25 cellular contexts compared by ENCODE assay signal in genomic region chr2:115413796-115414195, GRCh38.
"Had no signal": no experiment of that assay in that cellular context is flagged by ENCODE, and none has a peak within 500 bp of the region (broad histone marks: within the 10 kb centered on the region; RNA-seq: fewer than 3 reads in every experiment).

No MANE protein-coding gene starts in this region.

- H3K4me1 ChIP-seq: esophagus muscularis mucosa, heart right ventricle, lower lobe of right lung, neural progenitor cell, parathyroid adenoma, right atrium auricular region, spleen, tibial nerve, upper lobe of left lung had no signal

- H3K9me3 ChIP-seq: esophagus muscularis mucosa, lower lobe of right lung, right atrium auricular region, thoracic aorta, tibial nerve, upper lobe of left lung had no signal

- H3K27me3 ChIP-seq: esophagus muscularis mucosa, heart right ventricle, neural progenitor cell, right atrium auricular region, spleen, tibial nerve, upper lobe of left lung had no signal

- H3K27me3 Mint-ChIP-seq: dendritic cell treated with granulocyte-macrophage colony-stimulating factor and Interleukin-4, amounts not matched to agents 40 ng/mL and 50 ng/mL, for 4 days; naive thymus-derived CD4-positive, alpha-beta T cell; progenitor cell of endocrine pancreas; stimulated activated naive B cell treated with anti-CD40 and anti-IgM and Interleukin-4, amounts not matched to agents 10 μg/mL and 1 μg/mL and 100 μg/mL, for 72 hours; stimulated activated naive CD8-positive, alpha-beta T cell treated with anti-CD3 and anti-CD28 coated beads, Interleukin-15, Interleukin-2, amounts not matched to agents 100 ng/mL and 50 ng/mL, for 24 hours had no signal

- H3K4me3 Mint-ChIP-seq: dendritic cell treated with granulocyte-macrophage colony-stimulating factor and Interleukin-4, amounts not matched to agents 40 ng/mL and 50 ng/mL, for 4 days; immature natural killer cell; naive thymus-derived CD4-positive, alpha-beta T cell; nephron; neural progenitor cell; stimulated activated naive B cell treated with anti-CD40 and anti-IgM and Interleukin-4, amounts not matched to agents 10 μg/mL and 1 μg/mL and 100 μg/mL, for 72 hours; stimulated activated naive CD8-positive, alpha-beta T cell treated with anti-CD3 and anti-CD28 coated beads, Interleukin-15, Interleukin-2, amounts not matched to agents 100 ng/mL and 50 ng/mL, for 24 hours had no signal

- H3K4me1 Mint-ChIP-seq: immature natural killer cell; naive thymus-derived CD4-positive, alpha-beta T cell; nephron; neural progenitor cell; stimulated activated naive B cell treated with anti-CD40 and anti-IgM and Interleukin-4, amounts not matched to agents 10 μg/mL and 1 μg/mL and 100 μg/mL, for 72 hours had no signal

- H2AFZ ChIP-seq: neural progenitor cell, parathyroid adenoma had no signal

- H3K4me3 ChIP-seq: esophagus muscularis mucosa, heart right ventricle, lower lobe of right lung, neural progenitor cell, right atrium auricular region, spleen, thoracic aorta, tibial nerve, upper lobe of left lung had no signal

- ATAC-seq: heart right ventricle; left ventricle myocardium superior; lower lobe of right lung; naive thymus-derived CD4-positive, alpha-beta T cell; sciatic nerve; stimulated activated naive B cell treated with anti-CD40 and anti-IgM and Interleukin-4, amounts not matched to agents 10 μg/mL and 1 μg/mL and 100 μg/mL, for 72 hours had no signal

- H3K79me2 ChIP-seq: parathyroid adenoma had no signal

- H3K27ac ChIP-seq: esophagus muscularis mucosa, heart right ventricle, lower lobe of right lung, neural progenitor cell, parathyroid adenoma, right atrium auricular region, spleen, thoracic aorta, tibial nerve, upper lobe of left lung had no signal

- H3K36me3 Mint-ChIP-seq: immature natural killer cell; neural progenitor cell; stimulated activated naive B cell treated with anti-CD40 and anti-IgM and Interleukin-4, amounts not matched to agents 10 μg/mL and 1 μg/mL and 100 μg/mL, for 72 hours had no signal

- H3K27ac Mint-ChIP-seq: dendritic cell treated with granulocyte-macrophage colony-stimulating factor and Interleukin-4, amounts not matched to agents 40 ng/mL and 50 ng/mL, for 4 days; immature natural killer cell; naive thymus-derived CD4-positive, alpha-beta T cell; nephron; neural progenitor cell; progenitor cell of endocrine pancreas; stimulated activated naive B cell treated with anti-CD40 and anti-IgM and Interleukin-4, amounts not matched to agents 10 μg/mL and 1 μg/mL and 100 μg/mL, for 72 hours; stimulated activated naive CD8-positive, alpha-beta T cell treated with anti-CD3 and anti-CD28 coated beads, Interleukin-15, Interleukin-2, amounts not matched to agents 100 ng/mL and 50 ng/mL, for 24 hours had no signal

- H3K9ac ChIP-seq: neural progenitor cell, parathyroid adenoma had no signal

- DNase-seq: effector CD8-positive, alpha-beta T cell; foreskin melanocyte; glutamatergic neuron; heart right ventricle; hypothalamus; immature natural killer cell; left ventricle myocardium superior; lower lobe of right lung; midbrain; naive thymus-derived CD4-positive, alpha-beta T cell; spleen; stimulated activated CD4-positive, alpha-beta T cell treated with anti-CD3 and anti-CD28 coated beads, Interleukin-2, amount 100 ng/mL, for 48 hours; stimulated activated naive B cell treated with anti-CD40 and anti-IgM and Interleukin-4, amounts not matched to agents 10 μg/mL and 1 μg/mL and 100 μg/mL, for 72 hours; upper lobe of left lung had no signal

- H3K4me2 ChIP-seq: neural progenitor cell had no signal

- H3K9me3 Mint-ChIP-seq: nephron, neural progenitor cell had no signal

- H3K36me3 ChIP-seq: esophagus muscularis mucosa, heart right ventricle, lower lobe of right lung, neural progenitor cell, right atrium auricular region, spleen, thoracic aorta, tibial nerve, upper lobe of left lung had no signal
